ENCODE assay signal across 17 cellular contexts in genomic region chr2:221492606-221493005, GRCh38.
"Had no signal": no experiment of that assay in that cellular context is flagged by ENCODE, and none has a peak within 500 bp of the region (broad histone marks: within the 10 kb centered on the region; RNA-seq: fewer than 3 reads in every experiment).

No MANE protein-coding gene starts in this region.

- H3K27me3 ChIP-seq: heart left ventricle, left lung, testis, upper lobe of right lung had no signal

- H3K4me3 ChIP-seq: coronary artery, heart left ventricle, left lung, testis, upper lobe of right lung had no signal

- H3K4me1 ChIP-seq: left lung, testis, upper lobe of right lung had no signal

- FAIRE-seq: astrocyte, frontal cortex had no signal

- H3K27ac ChIP-seq: coronary artery, heart left ventricle, left lung, testis, upper lobe of right lung had no signal

- ATAC-seq: activated CD8-positive, alpha-beta T cell treated with anti-CD3 and anti-CD28 coated beads, Interleukin-2, amount 10 ng/mL, durations not matched to agents 7 days and 5 days; heart left ventricle; left lung; natural killer cell; stimulated activated naive CD8-positive, alpha-beta T cell treated with anti-CD3 and anti-CD28 coated beads, Interleukin-15, amount 100 ng/mL, for 72 hours; upper lobe of right lung; WTC11 had no signal

- H3K9me3 ChIP-seq: heart left ventricle, left lung, testis, upper lobe of right lung had no signal

- DNase-seq: activated CD4-positive, alpha-beta T cell treated with anti-CD3 and anti-CD28 coated beads for 48 hours; activated CD8-positive, alpha-beta T cell treated with anti-CD3 and anti-CD28 coated beads, Interleukin-2, amount 10 ng/mL, durations not matched to agents 7 days and 5 days; activated naive CD4-positive, alpha-beta T cell; effector CD8-positive, alpha-beta T cell; heart left ventricle; islet precursor cell; left lung; natural killer cell; stimulated activated CD4-positive, alpha-beta T cell treated with anti-CD3 and anti-CD28 coated beads, Interleukin-2, amount 100 ng/mL, for 48 hours; stimulated activated CD8-positive, alpha-beta memory T cell treated with anti-CD3 and anti-CD28 coated beads, Interleukin-4, amount 100 ng/mL, for 48 hours; stimulated activated naive CD8-positive, alpha-beta T cell treated with anti-CD3 and anti-CD28 coated beads, Interleukin-15, amount 100 ng/mL, for 72 hours; testis; upper lobe of right lung had no signal

- H3K36me3 ChIP-seq: heart left ventricle, left lung, upper lobe of right lung had no signal
